Comparison of ENCODE assay signal across 1 cellular context in genomic region chr19:16896913-16897571, GRCh38.
A peak's percentile ranks its signal among the peaks of the same experiment; 100 is the strongest.
TF ChIP-seq lines count a peak whose summit lies in the region.

No MANE protein-coding gene starts in this region.

TF ChIP-seq in HEK293, 187 proteins besides CTCF, POLR2A, EP300 and RAD21 (continued from another document):
- TF ChIP-seq KLF10 (tag by site-specific recombination; IDR thresholded peaks at IDR 0.05) (peak; percentile 83), ZNF654 (tag by site-specific recombination; IDR thresholded peaks at IDR 0.05; ENCODE audit: low read depth) (no peak), ZNF18 (tag by site-specific recombination; IDR thresholded peaks at IDR 0.05) (no peak), ZNF549 (tag by site-specific recombination; IDR thresholded peaks at IDR 0.05) (no peak), OSR2 (tag by site-specific recombination; IDR thresholded peaks at IDR 0.05) (no peak), ZNF335 (tag by site-specific recombination; conservative IDR thresholded peaks at IDR 0.05) (peak; percentile 6; the same call in 1 of the 2 replicates), PRDM6 (tag by site-specific recombination; IDR thresholded peaks at IDR 0.05) (no peak), SP2 (tag by site-specific recombination; IDR thresholded peaks at IDR 0.05) (peak; percentile 76), ZNF624 (tag by site-specific recombination; IDR thresholded peaks at IDR 0.05) (no peak), ZNF776 (tag by site-specific recombination; IDR thresholded peaks at IDR 0.05; ENCODE audit: borderline replicate concordance) (no peak), KLF17 (tag by site-specific recombination; IDR thresholded peaks at IDR 0.05) (no peak), ZNF362 (tag by site-specific recombination; IDR thresholded peaks at IDR 0.05) (no peak), AEBP2 (tag by site-specific recombination; IDR thresholded peaks at IDR 0.05; ENCODE audit: borderline replicate concordance) (no peak), ZNF324 (tag by site-specific recombination; IDR thresholded peaks at IDR 0.05) (no peak), INSM2 (tag by site-specific recombination; IDR thresholded peaks at IDR 0.05) (no peak), KLF1 (tag by site-specific recombination; IDR thresholded peaks at IDR 0.05) (peak; percentile 95), ZNF658 (tag by site-specific recombination; IDR thresholded peaks at IDR 0.05) (no peak), ZNF433 (tag by site-specific recombination; IDR thresholded peaks at IDR 0.05; ENCODE audit: low read depth) (no peak)
